ENCODE assay signal across 9 cellular contexts in genomic region chr7:32496052-32496813, GRCh38. TPM values are rescaled to one million over a fixed set of nuclear protein-coding genes. Genes with fewer than 3 reads are reported as not detected.
DNase-seq lines count a peak whose midpoint lies in the region; ATAC-seq, FAIRE-seq and TF ChIP-seq lines count a peak whose summit lies in the region.
"Had no signal": no experiment of that assay in that cellular context is flagged by ENCODE, and none has a peak within 500 bp of the region (broad histone marks: within the 10 kb centered on the region; RNA-seq: fewer than 3 reads in every experiment).

No MANE protein-coding gene starts in this region.

- no peak for TF ChIP-seq CTCF in OCI-LY1 (IDR thresholded peaks at IDR 0.05; ENCODE audit: low read length)
- no peak for TF ChIP-seq CTCF in H1 (IDR thresholded peaks at IDR 0.05; ENCODE audit: control extremely low read depth in 1 of 3, insufficient read depth in 1 of 3, low read depth in 1 of 3, low read length in 3 of 3)
- no peak for TF ChIP-seq CTCF in neural progenitor cell (IDR thresholded peaks at IDR 0.05)

- H3K23me2 ChIP-seq in H1 (ENCODE audit: low read depth, low read length), result no peaks in the 10 kb centered on the region

- no peak overlapping the region for H3K14ac ChIP-seq in H1 (ENCODE audit: insufficient read length)

- WGBS in H1 (ENCODE audit: extremely low coverage in 1 of 2, insufficient coverage in 1 of 2, insufficient read length in 1 of 2, insufficient replicate concordance in 2 of 2, low coverage in 1 of 2, low lambda C conversion rate in 2 of 2, missing lambda C conversion rate in 1 of 2), 2 experiments, result 7 to 100% methylated on average over 1 to 10 of the region's 10 CpGs

- no peak overlapping the region for H2AK5ac ChIP-seq in H1 (ENCODE audit: low read depth, low read length)

- H2AFZ ChIP-seq in OCI-LY1 (ENCODE audit: low read length) (no peak overlapping the region), H1 (ENCODE audit: low read length) (no peak overlapping the region), neural progenitor cell (replicated peaks) (peak overlapping the region; percentile 96)

- H3K4me3 ChIP-seq in OCI-LY1 (ENCODE audit: low read depth, low read length, poor library complexity, severe bottlenecking) (peak overlapping the region; percentile 77), H1 (ENCODE audit: extremely low read depth in 1 of 4, insufficient read depth in 2 of 4, low read depth in 3 of 4, low read length in 4 of 4) (peak overlapping the region; percentile 81 to 95 (median 84)), neural progenitor cell (peak overlapping the region; percentile 73)

- peaks cover 10 to 17% of the 10 kb centered on the region in 2 donors for H3K36me3 Mint-ChIP-seq in activated T-cell treated with anti-CD3 and anti-CD28 coated beads, Interleukin-2, amount 50 U/mL, for 72 hours (ENCODE audit: insufficient read depth in 2 of 2)
- peaks cover 12% of the 10 kb centered on the region for H3K36me3 Mint-ChIP-seq in neural progenitor cell

- no peak overlapping the region for H2BK20ac ChIP-seq in H1 (ENCODE audit: low read length)

- H3K4me1 ChIP-seq in OCI-LY1 (ENCODE audit: insufficient read depth, low read length, severe bottlenecking) (peaks cover 31% of the 10 kb centered on the region), H1 (replicated peaks in 1 of 4; ENCODE audit: control insufficient read depth in 3 of 4, insufficient read depth in 4 of 4, low read length in 3 of 4) (peaks cover 0 to 8% (median 1%) of the 10 kb centered on the region in 4 experiments; a peak in 2 of 7 replicates), neural progenitor cell (no peaks in the 10 kb centered on the region)

- H3K18ac ChIP-seq in H1 (ENCODE audit: extremely low read depth, low read length), result peak overlapping the region; percentile 71; the same call in 1 of the 2 replicates

- H4K91ac ChIP-seq in H1 (replicated peaks; ENCODE audit: insufficient read length, low read length), result no peak overlapping the region

- H3K27me3 Mint-ChIP-seq in activated T-cell treated with anti-CD3 and anti-CD28 coated beads, Interleukin-2, amount 50 U/mL, for 72 hours (ENCODE audit: low read depth), result no peaks in the 10 kb centered on the region
- H3K27me3 Mint-ChIP-seq in neural progenitor cell (ENCODE audit: insufficient read depth, low read depth), result peaks cover 5% of the 10 kb centered on the region

- H3K27me3 ChIP-seq in OCI-LY1 (ENCODE audit: insufficient read depth, low read length), result no peaks in the 10 kb centered on the region
- H3K27me3 ChIP-seq in H1 (replicated peaks in 1 of 4; ENCODE audit: control insufficient read depth in 3 of 4, extremely low read depth in 1 of 4, insufficient read depth in 3 of 4, low read length in 3 of 4), result peaks cover 0 to 1% (median 0%) of the 10 kb centered on the region in 4 experiments; a peak in 1 of 7 replicates
- H3K27me3 ChIP-seq in neural progenitor cell, result no peaks in the 10 kb centered on the region

- POLR2A ChIA-PET in H1 (lab: Charles Lee; ENCODE audit: partially characterized antibody), result interaction anchor here (0.6 to 2.4 kb wide), 18 partner anchors 10 to 460 kb away, joined by 3 to 15 read pairs (median 5); no protein-coding TSS in a partner anchor

- H3K79me2 ChIP-seq in OCI-LY1 (ENCODE audit: insufficient read depth, low read length) (peaks cover 49% of the 10 kb centered on the region), H1 (ENCODE audit: control insufficient read depth in 1 of 2, insufficient read depth in 2 of 2, low read length in 2 of 2) (peaks cover 15 to 60% of the 10 kb centered on the region in 2 experiments), neural progenitor cell (ENCODE audit: low read depth) (peaks cover 55% of the 10 kb centered on the region)

- no peaks in the 10 kb centered on the region for H3K9me2 ChIP-seq in OCI-LY1 (ENCODE audit: low read depth, low read length)

- no peak for DNase-seq in activated T-cell treated with anti-CD3 and anti-CD28 coated beads, Interleukin-2, amount 50 U/mL, for 72 hours
- no peak for DNase-seq in activated T-cell treated with anti-CD3 and anti-CD28 coated beads, Interleukin-2, amount 50 U/mL, for 48 hours
- DNase-seq in H1 (ENCODE audit: low read depth in 1 of 2, low spot score in 2 of 2) (no peak), neural progenitor cell (ENCODE audit: low spot score) (no peak)

- FAIRE-seq in H1 (lab: Jason Lieb, UNC), result no peak
- FAIRE-seq: frontal cortex had no signal

- H3K36me3 ChIP-seq in OCI-LY1 (ENCODE audit: insufficient read depth, low read length) (peaks cover 22% of the 10 kb centered on the region), H1 (ENCODE audit: control insufficient read depth in 2 of 4, insufficient read depth in 4 of 4, low read length in 3 of 4) (peaks cover 0 to 4% (median 0%) of the 10 kb centered on the region in 4 experiments; a peak in 1 of 8 replicates), neural progenitor cell (no peaks in the 10 kb centered on the region)

- CTCF ChIA-PET in H1 (lab: Charles Lee; ENCODE audit: partially characterized antibody), result interaction anchor here (0.6 to 1.6 kb wide), 3 partner anchors 9 to 46 kb away, joined by 3 to 4 read pairs (median 3); no protein-coding TSS in a partner anchor

- H3K4me2 ChIP-seq in OCI-LY1 (ENCODE audit: low read length), result peak overlapping the region; percentile 86
- peak overlapping the region; percentile 66 to 67 for H3K4me2 ChIP-seq in H1 (ENCODE audit: insufficient read depth in 1 of 2, low read depth in 2 of 2, low read length in 2 of 2)
- peak overlapping the region; percentile 94 for H3K4me2 ChIP-seq in neural progenitor cell

- H3K4me1 Mint-ChIP-seq in activated T-cell treated with anti-CD3 and anti-CD28 coated beads, Interleukin-2, amount 50 U/mL, for 72 hours (ENCODE audit: low read depth), result peaks cover 48% of the 10 kb centered on the region
- peaks cover 5% of the 10 kb centered on the region for H3K4me1 Mint-ChIP-seq in neural progenitor cell

- H3K56ac ChIP-seq in H1 (replicated peaks; ENCODE audit: insufficient read length, low read depth, low read length), result peak overlapping the region; percentile 43

- H3K23ac ChIP-seq in H1 (ENCODE audit: insufficient read length), result no peak overlapping the region

- no peak overlapping the region for H4K8ac ChIP-seq in H1 (ENCODE audit: extremely low read depth, insufficient read depth, low read length)

- TF ChIP-seq POLR2A in H1 (IDR thresholded peaks at IDR 0.05; ENCODE audit: control extremely low read depth in 1 of 2, low read depth in 2 of 2, low read length in 2 of 2), result no peak

- no peak for TF ChIP-seq EP300 in H1 (IDR thresholded peaks at IDR 0.05; ENCODE audit: borderline replicate concordance in 1 of 2, low read depth in 2 of 2, low read length in 2 of 2)

- H3K9ac ChIP-seq in OCI-LY1 (ENCODE audit: low read length) (peak overlapping the region; percentile 87), H1 (replicated peaks in 1 of 4; ENCODE audit: extremely low read depth in 1 of 4, low read depth in 3 of 4, low read length in 3 of 4) (peak overlapping the region; percentile 87 to 93 (median 90)), neural progenitor cell (peak overlapping the region; percentile 18)

- peaks cover 8% of the 10 kb centered on the region; the same call in 1 of the 2 replicates for H3F3A ChIP-seq in OCI-LY1 (ENCODE audit: insufficient read depth, low read length)
- peaks cover 17% of the 10 kb centered on the region for H3F3A ChIP-seq in neural progenitor cell (ENCODE audit: low read depth)

- no peak overlapping the region for H3K4ac ChIP-seq in H1 (replicated peaks; ENCODE audit: insufficient read length, low read depth, low read length)

- H3K9me3 ChIP-seq in OCI-LY1 (ENCODE audit: low read length) (no peaks in the 10 kb centered on the region), H1 (ENCODE audit: insufficient read depth in 2 of 2, low read depth in 1 of 2, low read length in 1 of 2) (no peaks in the 10 kb centered on the region), neural progenitor cell (ENCODE audit: low read depth) (peaks cover 5% of the 10 kb centered on the region)

- H2BK12ac ChIP-seq in H1 (ENCODE audit: low read depth, low read length), result no peak overlapping the region

- no peaks in the 10 kb centered on the region for H3K9me3 Mint-ChIP-seq in activated T-cell treated with anti-CD3 and anti-CD28 coated beads, Interleukin-2, amount 50 U/mL, for 72 hours
- peaks cover 16% of the 10 kb centered on the region for H3K9me3 Mint-ChIP-seq in neural progenitor cell

- H3K79me1 ChIP-seq in H1 (ENCODE audit: low read depth, low read length), result no peaks in the 10 kb centered on the region

- peak overlapping the region; percentile 82 for H4K5ac ChIP-seq in H1 (ENCODE audit: insufficient read length, low read depth, low read length)

- no peaks in the 10 kb centered on the region for H4K20me1 ChIP-seq in OCI-LY1 (ENCODE audit: insufficient read depth, low read length)
- peaks cover 3 to 4% of the 10 kb centered on the region in 2 experiments for H4K20me1 ChIP-seq in H1 (replicated peaks in 1 of 2; ENCODE audit: control insufficient read depth in 1 of 2, insufficient read depth in 2 of 2, low read length in 2 of 2)
- peaks cover 7% of the 10 kb centered on the region for H4K20me1 ChIP-seq in neural progenitor cell (ENCODE audit: low read depth)

- H2BK120ac ChIP-seq in H1 (replicated peaks; ENCODE audit: low read depth, low read length), result no peak overlapping the region

- H2BK5ac ChIP-seq in H1 (ENCODE audit: low read depth, low read length), result peak overlapping the region; percentile 97; the same call in 1 of the 2 replicates

- H2BK15ac ChIP-seq in H1 (ENCODE audit: low read length), result no peak overlapping the region

- no peak for ATAC-seq in activated T-cell treated with anti-CD3 and anti-CD28 coated beads, Interleukin-2, amount 50 U/mL, for 72 hours (replicated peaks in 1 of 2)
- no peak for ATAC-seq in HG03196 (IDR thresholded peaks at IDR 0.05; ENCODE audit: unreplicated experiment)
- no peak for ATAC-seq in HG02981 (IDR thresholded peaks at IDR 0.05; ENCODE audit: unreplicated experiment)
- no peak for ATAC-seq in HG02588 (IDR thresholded peaks at IDR 0.05; ENCODE audit: unreplicated experiment)

- H3K4me3 Mint-ChIP-seq in activated T-cell treated with anti-CD3 and anti-CD28 coated beads, Interleukin-2, amount 50 U/mL, for 72 hours, result peak overlapping the region; percentile 88 to 98
- peak overlapping the region; percentile 94 for H3K4me3 Mint-ChIP-seq in neural progenitor cell

- peak overlapping the region; percentile 95 for H3K27ac Mint-ChIP-seq in activated T-cell treated with anti-CD3 and anti-CD28 coated beads, Interleukin-2, amount 50 U/mL, for 72 hours
- peak overlapping the region; percentile 84 for H3K27ac Mint-ChIP-seq in neural progenitor cell

- TF ChIP-seq RAD21 in H1 (IDR thresholded peaks at IDR 0.05 in 1 of 2, conservative IDR thresholded peaks at IDR 0.05 in 1 of 2; ENCODE audit: low read depth in 2 of 2, low read length in 2 of 2), result no peak

- H3K27ac ChIP-seq in OCI-LY1 (ENCODE audit: low read depth, low read length, poor library complexity, severe bottlenecking) (peak overlapping the region; percentile 62), H1 (ENCODE audit: low read depth, low read length) (peak overlapping the region; percentile 85), neural progenitor cell (peak overlapping the region; percentile 94)

RNA-seq across cellular contexts. Expression of gene AVL9, which starts 0.9 kb away (rescaled TPM):
- 10 to 100 TPM; 50.9 to 54.9 TPM for total RNA-seq in activated T-cell treated with anti-CD3 and anti-CD28 coated beads, Interleukin-2, amount 50 U/mL, for 72 hours
- 42.1 and 43.6 TPM in 2 replicates for total RNA-seq in H1 (2021; fragmentation: NEBNext Ultra II Directional; extraction: Animal tissue kit (Norgen Biotek cat#: 25700))
- polyA plus RNA-seq in H1 (2011; rRNA removed), result 11.6 and 15.5 TPM in 2 replicates
- 13.8 TPM for polyA plus RNA-seq in H1 (2011; cell fraction: cytosol; rRNA removed)
- 18.0 TPM for polyA plus RNA-seq in H1 (2011; cell fraction: nucleus; rRNA removed)
- 14.1 to 29.8 TPM (median 26.3 TPM) in 4 replicates for polyA plus RNA-seq in H1 (2012, experiment 1 of 2)
- 4.3 TPM for polyA plus RNA-seq in H1 (2012, experiment 2 of 2)
- polyA plus RNA-seq in H1 (2013, experiment 1 of 2), result 10.4 TPM
- 12.1 TPM for polyA plus RNA-seq in H1 (2013, experiment 2 of 2)
- polyA minus RNA-seq in H1 (2011; rRNA and poly(A)+ RNA removed), result 43.3 and 59.3 TPM in 2 replicates
- 14.6 TPM for polyA minus RNA-seq in H1 (2011; cell fraction: cytosol; rRNA and poly(A)+ RNA removed)
- 40.9 TPM for polyA minus RNA-seq in H1 (2011; cell fraction: nucleus; rRNA and poly(A)+ RNA removed)
- 36.3 and 39.8 TPM in 2 replicates for total RNA-seq in neural progenitor cell (ENCODE audit: low replicate concordance)

RNA-seq across cellular contexts. Expression of gene LSM5, which starts 6.1 kb away (rescaled TPM):
- 100 to 1,000 TPM in 1 of 2 donors, 10 to 100 TPM in 1; 77.4 to 103 TPM for total RNA-seq in activated T-cell treated with anti-CD3 and anti-CD28 coated beads, Interleukin-2, amount 50 U/mL, for 72 hours
- 97.0 and 103 TPM in 2 replicates for total RNA-seq in H1 (2021; fragmentation: NEBNext Ultra II Directional; extraction: Animal tissue kit (Norgen Biotek cat#: 25700))
- 26.7 and 58.9 TPM in 2 replicates for polyA plus RNA-seq in H1 (2011; rRNA removed)
- 136 TPM for polyA plus RNA-seq in H1 (2011; cell fraction: cytosol; rRNA removed)
- 7.1 TPM for polyA plus RNA-seq in H1 (2011; cell fraction: nucleus; rRNA removed)
- 48.6 to 101 TPM (median 68.8 TPM) in 4 replicates for polyA plus RNA-seq in H1 (2012, experiment 1 of 2)
- 729 TPM for polyA plus RNA-seq in H1 (2012, experiment 2 of 2)
- polyA plus RNA-seq in H1 (2013, experiment 1 of 2), result 211 TPM
- polyA plus RNA-seq in H1 (2013, experiment 2 of 2), result 214 TPM
- 9.0 and 9.6 TPM in 2 replicates for polyA minus RNA-seq in H1 (2011; rRNA and poly(A)+ RNA removed)
- polyA minus RNA-seq in H1 (2011; cell fraction: cytosol; rRNA and poly(A)+ RNA removed), result 6.8 TPM
- polyA minus RNA-seq in H1 (2011; cell fraction: nucleus; rRNA and poly(A)+ RNA removed), result 18.4 TPM
- 80.2 and 168 TPM in 2 replicates for total RNA-seq in neural progenitor cell (ENCODE audit: low replicate concordance)

Comparison
In these comparisons a context has a peak if more than half of its experiments do, and no peak if none do; other contexts are left out.
1. H3K9ac ChIP-seq: peak in every context shown above with its lines; median percentile 90 in H1; 87 in OCI-LY1; 18 in neural progenitor cell.